In the genomic region with DNA sequence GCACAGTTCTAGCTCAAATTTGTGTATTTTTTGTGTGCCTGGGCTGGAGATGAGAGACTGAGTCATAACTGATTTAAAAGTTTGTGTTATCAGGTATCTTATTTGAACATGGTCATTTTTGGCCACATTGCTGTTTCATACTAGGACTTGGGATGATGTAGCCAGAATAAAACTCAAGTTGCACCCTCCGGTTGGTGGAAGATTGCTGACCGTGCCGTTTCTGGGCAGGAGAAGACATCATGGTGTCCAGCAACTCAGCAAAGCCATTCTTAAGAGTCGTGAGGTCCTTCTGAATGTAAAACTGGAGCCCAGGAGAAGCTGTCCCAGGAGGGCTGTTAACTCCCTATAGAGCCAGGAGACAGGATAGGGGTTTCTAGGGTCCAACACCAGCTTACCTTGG, we compare ENCODE assay signal across 20 cellular contexts. TPM values are rescaled to one million over a fixed set of nuclear protein-coding genes. Genes with fewer than 3 reads are reported as not detected.
DNase-seq lines count a peak whose midpoint lies in the region; ATAC-seq and TF ChIP-seq lines count a peak whose summit lies in the region.
"Had no signal": no experiment of that assay in that cellular context is flagged by ENCODE, and none has a peak within 500 bp of the region (broad histone marks: within the 10 kb centered on the region; RNA-seq: fewer than 3 reads in every experiment).

No MANE protein-coding gene starts in this region.

- no peak for TF ChIP-seq POLR2A in sigmoid colon (IDR thresholded peaks at IDR 0.05)

- no peak overlapping the region for H2AFZ ChIP-seq in Loucy (ENCODE audit: low read length)

- peaks cover 73% of the 10 kb centered on the region for H4K20me1 ChIP-seq in Loucy (ENCODE audit: insufficient read depth, low read length, poor library complexity, severe bottlenecking)

- intact Hi-C loops in sigmoid colon (cut with DNase I) = no loop called here

- peaks cover 35% of the 10 kb centered on the region for H3K36me3 ChIP-seq in Loucy (ENCODE audit: insufficient read depth, low read length)
- H3K36me3 ChIP-seq in sigmoid colon = peaks cover 0 to 17% (median 3%) of the 10 kb centered on the region in 4 donors

- no peaks in the 10 kb centered on the region for H3K9me2 ChIP-seq in Loucy (replicated peaks; ENCODE audit: low read depth, low read length)

- no peaks in the 10 kb centered on the region for H3F3A ChIP-seq in Loucy (ENCODE audit: low read depth)

- no peak overlapping the region for H3K9ac ChIP-seq in Loucy (ENCODE audit: low read depth, low read length, poor library complexity, severe bottlenecking)

- no peak for TF ChIP-seq EP300 in sigmoid colon (IDR thresholded peaks at IDR 0.05)

- H3K27ac ChIP-seq in sigmoid colon = no peak overlapping the region
- H3K27ac ChIP-seq: 22Rv1, SK-N-MC had no signal

- H3K4me1 ChIP-seq in Loucy (ENCODE audit: insufficient read depth, low read length, poor library complexity, severe bottlenecking) = peaks cover 49% of the 10 kb centered on the region
- peaks cover 0 to 26% (median 12%) of the 10 kb centered on the region in 4 donors for H3K4me1 ChIP-seq in sigmoid colon

- no peaks in the 10 kb centered on the region for H3K27me3 Mint-ChIP-seq in activated T-cell treated with anti-CD3 and anti-CD28 coated beads, Interleukin-2, amount 50 U/mL, for 24 hours
- H3K27me3 Mint-ChIP-seq in effector memory CD8-positive, alpha-beta T cell = no peaks in the 10 kb centered on the region
- H3K27me3 Mint-ChIP-seq: B cell had no signal

- WGBS in sigmoid colon, 2 donors = 86 to 96% methylated on average over 4 of the region's 4 CpGs

- peak overlapping the region; percentile 90 for H3K4me2 ChIP-seq in Loucy (ENCODE audit: low read depth, low read length, poor library complexity, severe bottlenecking)

- H3K27ac Mint-ChIP-seq in activated T-cell treated with anti-CD3 and anti-CD28 coated beads, Interleukin-2, amount 50 U/mL, for 24 hours = peak overlapping the region; percentile 3
- peak overlapping the region; percentile 26 to 44 for H3K27ac Mint-ChIP-seq in effector memory CD8-positive, alpha-beta T cell
- H3K27ac Mint-ChIP-seq: B cell had no signal

- TF ChIP-seq CTCF in Loucy (conservative IDR thresholded peaks at IDR 0.05; ENCODE audit: low read length) (no peak), sigmoid colon (IDR thresholded peaks at IDR 0.05) (no peak)

- ATAC-seq in effector memory CD8-positive, alpha-beta T cell (replicated peaks) = no peak
- no peak for ATAC-seq in GM18909 (IDR thresholded peaks at IDR 0.05; ENCODE audit: poor library complexity, unreplicated experiment)

- H3K79me2 ChIP-seq in Loucy (ENCODE audit: insufficient read depth, low read length) = peaks cover 98% of the 10 kb centered on the region

- no peak overlapping the region for H3K4me3 ChIP-seq in Loucy (ENCODE audit: low read length, poor library complexity, severe bottlenecking)
- no peak overlapping the region for H3K4me3 ChIP-seq in sigmoid colon
- H3K4me3 ChIP-seq: MG63, SK-N-MC had no signal

- H3K4me3 Mint-ChIP-seq in activated T-cell treated with anti-CD3 and anti-CD28 coated beads, Interleukin-2, amount 50 U/mL, for 24 hours = no peak overlapping the region
- H3K4me3 Mint-ChIP-seq in effector memory CD8-positive, alpha-beta T cell = no peak overlapping the region
- H3K4me3 Mint-ChIP-seq: B cell had no signal

- H3K9me3 Mint-ChIP-seq in activated T-cell treated with anti-CD3 and anti-CD28 coated beads, Interleukin-2, amount 50 U/mL, for 24 hours = no peaks in the 10 kb centered on the region
- H3K9me3 Mint-ChIP-seq in effector memory CD8-positive, alpha-beta T cell = no peaks in the 10 kb centered on the region

- H3K4me1 Mint-ChIP-seq in activated T-cell treated with anti-CD3 and anti-CD28 coated beads, Interleukin-2, amount 50 U/mL, for 24 hours (ENCODE audit: low read depth) = peaks cover 50% of the 10 kb centered on the region
- peaks cover 37 to 39% of the 10 kb centered on the region in 2 donors for H3K4me1 Mint-ChIP-seq in effector memory CD8-positive, alpha-beta T cell (ENCODE audit: low read depth in 2 of 2)

- H3K36me3 Mint-ChIP-seq in activated T-cell treated with anti-CD3 and anti-CD28 coated beads, Interleukin-2, amount 50 U/mL, for 24 hours (ENCODE audit: low read depth) = peaks cover 76% of the 10 kb centered on the region
- H3K36me3 Mint-ChIP-seq in effector memory CD8-positive, alpha-beta T cell (ENCODE audit: insufficient read depth) = peaks cover 13% of the 10 kb centered on the region

- H3K9me3 ChIP-seq in Loucy (ENCODE audit: insufficient read depth, low read depth, low read length) = no peaks in the 10 kb centered on the region
- no peaks in the 10 kb centered on the region for H3K9me3 ChIP-seq in sigmoid colon
- H3K9me3 ChIP-seq: MG63 had no signal

- H3K27me3 ChIP-seq in Loucy (ENCODE audit: insufficient read depth, low read length, poor library complexity, severe bottlenecking) = no peaks in the 10 kb centered on the region
- no peaks in the 10 kb centered on the region for H3K27me3 ChIP-seq in sigmoid colon
- H3K27me3 ChIP-seq: MG63 had no signal

- DNase-seq in activated T-cell treated with anti-CD3 and anti-CD28 coated beads, Interleukin-2, amount 50 U/mL, for 24 hours = no peak
- no peak for DNase-seq in activated T-cell treated with anti-CD3 and anti-CD28 coated beads, Interleukin-2, amount 50 U/mL, for 48 hours
- DNase-seq in effector memory CD8-positive, alpha-beta T cell = no peak
- peak; percentile 17 for DNase-seq in sigmoid colon
- no peak for DNase-seq in activated CD4-positive, CD25-positive, alpha-beta regulatory T cell treated with anti-CD3 and anti-CD28 coated beads, Interleukin-2, amount 50 U/mL, for 72 hours
- no peak for DNase-seq in COLO829 (ENCODE audit: low spot score)
- DNase-seq: DMS79, Karpas-422, MG63, NCI-H1048, NCI-H1436, NCI-H1930, NCI-H345, NCI-H524 treated with DMSO at 0.1 percent for 48 hours, SHP77 had no signal

RNA-seq across cellular contexts. Expression of gene CEBPG, which starts 7.6 kb away (rescaled TPM):
- total RNA-seq in sigmoid colon = 10 to 100 TPM; 18.6 to 27.8 (median 23.0) TPM
- polyA plus RNA-seq in sigmoid colon = 10 to 100 TPM; 44.2 to 84.6 (median 64.9) TPM
